In genomic region chr11:12642040-12642439, GRCh38 we compare ENCODE assay signal across 15 cellular contexts. TPM values are rescaled to one million over a fixed set of nuclear protein-coding genes. Genes with fewer than 3 reads are reported as not detected.
DNase-seq lines count a peak whose midpoint lies in the region; ATAC-seq, FAIRE-seq and TF ChIP-seq lines count a peak whose summit lies in the region.
"Had no signal": no experiment of that assay in that cellular context is flagged by ENCODE, and none has a peak within 500 bp of the region (broad histone marks: within the 10 kb centered on the region; RNA-seq: fewer than 3 reads in every experiment).

No MANE protein-coding gene starts in this region.

- FAIRE-seq in HTR-8/SVneo (lab: Jason Lieb, UNC) (peak; percentile 72), H1 (lab: Jason Lieb, UNC) (no peak)
- FAIRE-seq: frontal cortex had no signal

- no peak overlapping the region for H3K56ac ChIP-seq in H1 (replicated peaks; ENCODE audit: insufficient read length, low read depth, low read length)

- no TSS peak for BruUV-seq in PC-9 (replicated peaks; lab: Mats Ljungman, UMichigan)

- H3K9ac ChIP-seq in DND-41 (ENCODE audit: low read depth, low read length) (no peak overlapping the region), H1 (replicated peaks in 1 of 4; ENCODE audit: extremely low read depth in 1 of 4, low read depth in 3 of 4, low read length in 3 of 4) (no peak overlapping the region)

- DNase-seq in DND-41 (no peak), HTR-8/SVneo (ENCODE audit: insufficient read length, low spot score) (no peak), H1 (ENCODE audit: low read depth in 1 of 2, low spot score in 2 of 2) (no peak), neural crest cell (ENCODE audit: low read depth, low spot score) (no peak), NCI-H226 (no peak), PC-9 (no peak), dedifferentiated amniotic fluid mesenchymal stem cell (ENCODE audit: extremely low spot score) (no peak)
- DNase-seq: activated T-cell treated with anti-CD3 and anti-CD28 coated beads, Interleukin-2, amount 50 U/mL, for 1 hour; left lung; MM.1S; nucleus accumbens; stimulated activated CD4-positive, alpha-beta T cell treated with anti-CD3 and anti-CD28 coated beads, Interleukin-4, amount 100 ng/mL, for 24 hours; stomach had no signal

- no peak for TF ChIP-seq EP300 in H1 (IDR thresholded peaks at IDR 0.05; ENCODE audit: borderline replicate concordance in 1 of 2, low read depth in 2 of 2, low read length in 2 of 2)

- ATAC-seq in DND-41 (ENCODE audit: insufficient read depth, low read depth), result no peak
- ATAC-seq in GM18511 (IDR thresholded peaks at IDR 0.05; ENCODE audit: unreplicated experiment), result no peak
- ATAC-seq: left lung had no signal

- H3K9me3 Mint-ChIP-seq in neural crest cell, result peaks cover 13% of the 10 kb centered on the region

- H4K91ac ChIP-seq in H1 (replicated peaks; ENCODE audit: insufficient read length, low read length), result no peak overlapping the region

- no peak overlapping the region for H4K5ac ChIP-seq in H1 (ENCODE audit: insufficient read length, low read depth, low read length)

- H3K4me3 ChIP-seq in DND-41 (ENCODE audit: low read depth in 1 of 2, low read length in 2 of 2) (no peak overlapping the region), H1 (ENCODE audit: extremely low read depth in 1 of 4, insufficient read depth in 2 of 4, low read depth in 3 of 4, low read length in 4 of 4) (no peak overlapping the region), PC-9 (no peak overlapping the region)
- H3K4me3 ChIP-seq: left lung, stomach had no signal

- no peak overlapping the region for H3K18ac ChIP-seq in H1 (ENCODE audit: extremely low read depth, low read length)

- H3K9me2 ChIP-seq in PC-9 (ENCODE audit: insufficient read depth), result no peaks in the 10 kb centered on the region

- H3K4ac ChIP-seq in H1 (replicated peaks; ENCODE audit: insufficient read length, low read depth, low read length), result no peak overlapping the region

- H2BK12ac ChIP-seq in H1 (ENCODE audit: low read depth, low read length), result no peak overlapping the region

- H3K4me2 ChIP-seq in DND-41 (ENCODE audit: insufficient read depth, low read length) (no peak overlapping the region), H1 (ENCODE audit: insufficient read depth in 1 of 2, low read depth in 2 of 2, low read length in 2 of 2) (no peak overlapping the region), PC-9 (no peak overlapping the region)

- H2BK5ac ChIP-seq in H1 (ENCODE audit: low read depth, low read length), result no peak overlapping the region

- CTCF ChIA-PET in H1 (lab: Charles Lee; ENCODE audit: partially characterized antibody), result interaction anchor here (0.7 to 2.2 kb wide), 5 partner anchors 10 to 311 kb away, joined by 3 to 12 read pairs (median 4); no protein-coding TSS in a partner anchor
- CTCF ChIA-PET in PC-9 (lab: Charles Lee), result interaction anchor here (0.7 kb wide), 1 partner anchor 574 kb away, joined by 6 read pairs; no protein-coding TSS in a partner anchor

- H3K36me3 ChIP-seq in DND-41 (ENCODE audit: insufficient read depth, low read length) (no peaks in the 10 kb centered on the region), H1 (ENCODE audit: control insufficient read depth in 2 of 4, insufficient read depth in 4 of 4, low read length in 3 of 4) (no peaks in the 10 kb centered on the region), PC-9 (ENCODE audit: low read depth) (no peaks in the 10 kb centered on the region)
- H3K36me3 ChIP-seq: left lung, stomach had no signal

- H3F3A ChIP-seq in PC-9 (ENCODE audit: insufficient read depth, low read depth), result no peaks in the 10 kb centered on the region

- no peaks in the 10 kb centered on the region for H3K79me1 ChIP-seq in H1 (ENCODE audit: low read depth, low read length)

- peaks cover 4% of the 10 kb centered on the region for H3K23me2 ChIP-seq in H1 (ENCODE audit: low read depth, low read length)

- POLR2A ChIA-PET in H1 (lab: Charles Lee; ENCODE audit: partially characterized antibody) (no interaction called here), PC-9 (lab: Charles Lee; ENCODE audit: unreplicated experiment) (no interaction called here)

- peaks cover 3% of the 10 kb centered on the region for H3K36me3 Mint-ChIP-seq in neural crest cell (ENCODE audit: low read depth)

- no peak overlapping the region for H2BK15ac ChIP-seq in H1 (ENCODE audit: low read length)

- H3K4me1 Mint-ChIP-seq in neural crest cell, result peaks cover 23% of the 10 kb centered on the region

- H2AFZ ChIP-seq in DND-41 (ENCODE audit: low read depth, low read length) (no peak overlapping the region), H1 (ENCODE audit: low read length) (no peak overlapping the region), PC-9 (no peak overlapping the region)

- no peak overlapping the region for H3K27ac ChIP-seq in DND-41 (ENCODE audit: low read length)
- no peak overlapping the region for H3K27ac ChIP-seq in H1 (ENCODE audit: low read depth, low read length)
- H3K27ac ChIP-seq in PC-9, result no peak overlapping the region
- H3K27ac ChIP-seq: left lung, stomach had no signal

- H3K79me2 ChIP-seq in DND-41 (ENCODE audit: insufficient read depth, low read length) (no peaks in the 10 kb centered on the region), H1 (ENCODE audit: control insufficient read depth in 1 of 2, insufficient read depth in 2 of 2, low read length in 2 of 2) (no peaks in the 10 kb centered on the region), PC-9 (ENCODE audit: low read depth) (no peaks in the 10 kb centered on the region)

- no peaks in the 10 kb centered on the region for H4K20me1 ChIP-seq in DND-41 (ENCODE audit: insufficient read depth, low read length)
- no peaks in the 10 kb centered on the region for H4K20me1 ChIP-seq in H1 (replicated peaks in 1 of 2; ENCODE audit: control insufficient read depth in 1 of 2, insufficient read depth in 2 of 2, low read length in 2 of 2)
- no peaks in the 10 kb centered on the region for H4K20me1 ChIP-seq in PC-9 (ENCODE audit: insufficient read depth)

- H2BK20ac ChIP-seq in H1 (ENCODE audit: low read length), result no peak overlapping the region

- H4K8ac ChIP-seq in H1 (ENCODE audit: extremely low read depth, insufficient read depth, low read length), result no peak overlapping the region

- H3K27me3 ChIP-seq in DND-41 (ENCODE audit: insufficient read depth, low read length, poor library complexity) (no peaks in the 10 kb centered on the region), H1 (replicated peaks in 1 of 4; ENCODE audit: control insufficient read depth in 3 of 4, extremely low read depth in 1 of 4, insufficient read depth in 3 of 4, low read length in 3 of 4) (no peaks in the 10 kb centered on the region), PC-9 (ENCODE audit: insufficient read depth, low read depth) (no peaks in the 10 kb centered on the region)
- H3K27me3 ChIP-seq: left lung, stomach had no signal

- no peaks in the 10 kb centered on the region for H3K27me3 Mint-ChIP-seq in neural crest cell (ENCODE audit: low read depth)

- no peak for TF ChIP-seq RAD21 in H1 (IDR thresholded peaks at IDR 0.05 in 1 of 2, conservative IDR thresholded peaks at IDR 0.05 in 1 of 2; ENCODE audit: low read depth in 2 of 2, low read length in 2 of 2)

- no peaks in the 10 kb centered on the region for H3K4me1 ChIP-seq in DND-41 (ENCODE audit: insufficient read depth, low read length)
- H3K4me1 ChIP-seq in H1 (replicated peaks in 1 of 4; ENCODE audit: control insufficient read depth in 3 of 4, insufficient read depth in 4 of 4, low read length in 3 of 4), result 0 out of 7 replicates have a peak, but pooled peaks cover 0 to 1% (median 0%) of the 10 kb centered on the region in 4 experiments
- H3K4me1 ChIP-seq in PC-9 (replicated peaks; ENCODE audit: insufficient read depth), result no peaks in the 10 kb centered on the region
- H3K4me1 ChIP-seq: left lung had no signal

- H3K9me3 ChIP-seq in DND-41 (ENCODE audit: insufficient read depth, low read length, severe bottlenecking) (no peaks in the 10 kb centered on the region), H1 (ENCODE audit: insufficient read depth in 2 of 2, low read depth in 1 of 2, low read length in 1 of 2) (peaks cover 0 to 6% of the 10 kb centered on the region in 2 experiments; a peak in 1 of 4 replicates), PC-9 (ENCODE audit: insufficient read depth, low read depth) (no peaks in the 10 kb centered on the region)
- H3K9me3 ChIP-seq: left lung, stomach had no signal

- H3K14ac ChIP-seq in H1 (ENCODE audit: insufficient read length), result no peak overlapping the region

- no peak overlapping the region for H2AK5ac ChIP-seq in H1 (ENCODE audit: low read depth, low read length)

- peak overlapping the region; percentile 6 for H3K27ac Mint-ChIP-seq in neural crest cell (ENCODE audit: unreplicated experiment)

- no peak overlapping the region for H2BK120ac ChIP-seq in H1 (replicated peaks; ENCODE audit: low read depth, low read length)

- TF ChIP-seq POLR2A in H1 (IDR thresholded peaks at IDR 0.05; ENCODE audit: control extremely low read depth in 1 of 2, low read depth in 2 of 2, low read length in 2 of 2), result no peak

- H3K4me3 Mint-ChIP-seq in neural crest cell, result no peak overlapping the region

- TF ChIP-seq CTCF in DND-41 (IDR thresholded peaks at IDR 0.05; ENCODE audit: borderline replicate concordance, extremely low read depth, low read length, poor library complexity, severe bottlenecking), result peak; percentile 5
- TF ChIP-seq CTCF in H1 (IDR thresholded peaks at IDR 0.05; ENCODE audit: control extremely low read depth in 1 of 3, insufficient read depth in 1 of 3, low read depth in 1 of 3, low read length in 3 of 3), result no peak
- TF ChIP-seq CTCF in neural crest cell (conservative IDR thresholded peaks at IDR 0.05), result no peak
- no peak for TF ChIP-seq CTCF in PC-9 (conservative IDR thresholded peaks at IDR 0.05)

- intact Hi-C loops in PC-9 (cut with micrococcal nuclease; ENCODE audit: unreplicated experiment), result no loop called here

- no peak overlapping the region for H3K23ac ChIP-seq in H1 (ENCODE audit: insufficient read length)

- 85% methylated on average over 5 of the region's 5 CpGs; no CpG with 5 or more reads in 1 of the 2 experiments for WGBS in H1 (ENCODE audit: extremely low coverage in 1 of 2, insufficient coverage in 1 of 2, insufficient read length in 1 of 2, insufficient replicate concordance in 2 of 2, low coverage in 1 of 2, low lambda C conversion rate in 2 of 2, missing lambda C conversion rate in 1 of 2), 2 experiments

TF ChIP-seq in H1, 55 proteins besides CTCF, POLR2A, EP300 and RAD21 (continues in another document):
- TF ChIP-seq TAF1 (IDR thresholded peaks at IDR 0.05; ENCODE audit: low read depth, low read length) (no peak), CREB1 (IDR thresholded peaks at IDR 0.05) (no peak)

RNA-seq across cellular contexts. Expression of gene TEAD1, which starts 32.2 kb away (rescaled TPM):
- 62.8 and 67.4 TPM in 2 replicates for total RNA-seq in H1 (2021; fragmentation: NEBNext Ultra II Directional; extraction: Animal tissue kit (Norgen Biotek cat#: 25700))
- polyA plus RNA-seq in H1 (2011; rRNA removed), result 15.6 and 17.2 TPM in 2 replicates
- 19.0 TPM for polyA plus RNA-seq in H1 (2011; cell fraction: cytosol; rRNA removed)
- polyA plus RNA-seq in H1 (2011; cell fraction: nucleus; rRNA removed), result 31.2 TPM
- 15.4 to 30.4 TPM (median 23.4 TPM) in 4 replicates for polyA plus RNA-seq in H1 (2012, experiment 1 of 2)
- polyA plus RNA-seq in H1 (2012, experiment 2 of 2), result 1.0 TPM
- polyA plus RNA-seq in H1 (2013, experiment 1 of 2), result 20.0 TPM
- 19.5 TPM for polyA plus RNA-seq in H1 (2013, experiment 2 of 2)
- polyA minus RNA-seq in H1 (2011; rRNA and poly(A)+ RNA removed), result 54.9 and 60.0 TPM in 2 replicates
- polyA minus RNA-seq in H1 (2011; cell fraction: cytosol; rRNA and poly(A)+ RNA removed), result 29.1 TPM
- polyA minus RNA-seq in H1 (2011; cell fraction: nucleus; rRNA and poly(A)+ RNA removed), result 73.7 TPM
- total RNA-seq in neural crest cell (84.1 and 87.3 TPM in 2 replicates), PC-9 (2021) (76.9 and 106 TPM in 2 replicates)
